8 cellular contexts compared by ENCODE assay signal in the genomic region with DNA sequence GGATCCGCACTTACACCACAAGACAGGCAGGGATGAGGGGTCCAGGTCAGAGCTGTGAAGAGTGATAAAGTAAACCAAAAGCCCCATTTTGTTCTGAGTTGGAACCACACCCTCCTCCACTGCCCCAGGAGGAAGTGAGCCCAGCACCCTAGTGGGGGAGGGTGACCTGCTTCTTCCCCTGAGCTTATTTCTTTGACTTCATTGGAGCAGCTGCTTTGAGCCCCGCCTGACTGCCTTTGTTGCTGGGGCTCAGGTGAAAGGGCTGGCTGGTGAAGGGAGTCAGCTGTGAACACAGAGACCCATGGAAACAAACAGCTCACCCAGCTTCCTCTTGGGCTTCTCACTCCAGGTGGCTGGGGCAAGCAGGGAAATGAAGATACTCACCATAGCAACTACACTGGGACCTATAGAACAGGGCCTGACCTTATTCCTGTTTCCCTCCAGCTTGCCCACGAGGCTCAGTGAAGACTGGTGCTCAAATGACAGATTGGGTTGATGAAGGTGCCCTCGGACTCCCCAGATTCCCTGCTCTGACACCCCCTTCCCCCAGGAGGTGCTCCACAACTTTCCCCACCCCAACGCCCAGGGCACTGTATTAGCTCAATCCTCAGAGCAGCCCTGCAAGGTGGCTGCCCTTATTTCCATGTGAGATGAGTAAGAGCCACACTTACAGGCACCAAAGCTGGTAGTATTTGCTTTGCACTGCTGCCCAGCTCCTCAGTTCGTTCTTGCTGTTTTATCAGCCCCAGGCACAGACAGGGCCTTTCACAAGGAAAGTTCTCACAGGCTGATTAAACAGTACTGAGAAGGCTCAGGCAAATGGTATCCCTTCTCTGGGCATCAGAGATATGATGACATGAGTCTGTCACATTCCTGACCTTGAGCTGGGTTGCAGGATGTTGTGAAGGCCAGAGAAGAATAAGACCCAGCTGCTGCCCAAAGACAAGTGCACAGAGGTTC. TPM values are rescaled to one million over a fixed set of nuclear protein-coding genes. Genes with fewer than 3 reads are reported as not detected.
A peak's percentile ranks its signal among the peaks of the same experiment; 100 is the strongest.
DNase-seq lines count a peak whose midpoint lies in the region; ATAC-seq and TF ChIP-seq lines count a peak whose summit lies in the region.

No MANE protein-coding gene starts in this region.

- peak overlapping the region; percentile 100 for H3K4me3 Mint-ChIP-seq in CD4-positive, alpha-beta T cell
- peak overlapping the region; percentile 100 for H3K4me3 Mint-ChIP-seq in stimulated activated memory B cell treated with anti-CD40 and anti-IgM and Interleukin-4, amounts not matched to agents 10 μg/mL and 1 μg/mL and 100 μg/mL, for 72 hours

- H3K4me1 Mint-ChIP-seq in CD4-positive, alpha-beta T cell (ENCODE audit: low read depth), result peaks cover 85% of the 10 kb centered on the region
- H3K4me1 Mint-ChIP-seq in stimulated activated memory B cell treated with anti-CD40 and anti-IgM and Interleukin-4, amounts not matched to agents 10 μg/mL and 1 μg/mL and 100 μg/mL, for 72 hours, result peaks cover 62% of the 10 kb centered on the region

- peak; percentile 70 to 86 (median 80) for DNase-seq in CD4-positive, alpha-beta T cell
- DNase-seq in SKM-1 treated with dmso at 0.1 percent for 144 hours (lab: John Stamatoyannopoulos, UW; ENCODE audit: unreplicated experiment) (peak; percentile 79), adipocyte (ENCODE audit: low read depth) (no peak), lower lobe of right lung (peak; percentile 77), NCI-H226 (no peak)

- H3K4me1 ChIP-seq in adipocyte (ENCODE audit: control insufficient read depth, insufficient read depth, low read length) (peaks cover 39% of the 10 kb centered on the region), lower lobe of right lung (peaks cover 54% of the 10 kb centered on the region)

- H3K4me3 ChIP-seq in adipocyte (ENCODE audit: low read length), result peak overlapping the region; percentile 83
- H3K4me3 ChIP-seq in lower lobe of right lung, result peak overlapping the region; percentile 78

- intact Hi-C loops in CD4-positive, alpha-beta T cell (cut with DNase I, micrococcal nuclease), result loop anchor here (1.0 to 5.0 kb wide), 4 partner anchors 15 to 192 kb away; partner anchors contain the start of genes C2CD3 (in 1 of the 2) and PPME1 (in 1 of the 2)
- intact Hi-C loops in lower lobe of right lung (cut with DNase I), result no loop called here

- peak overlapping the region; percentile 98 for H3K27ac Mint-ChIP-seq in CD4-positive, alpha-beta T cell
- H3K27ac Mint-ChIP-seq in stimulated activated memory B cell treated with anti-CD40 and anti-IgM and Interleukin-4, amounts not matched to agents 10 μg/mL and 1 μg/mL and 100 μg/mL, for 72 hours, result peak overlapping the region; percentile 93

- no peak for TF ChIP-seq CTCF in CD4-positive, alpha-beta T cell (IDR thresholded peaks at IDR 0.05)
- TF ChIP-seq CTCF in lower lobe of right lung (IDR thresholded peaks at IDR 0.05), result no peak

- peaks cover 45% of the 10 kb centered on the region for H3K36me3 ChIP-seq in adipocyte (ENCODE audit: control insufficient read depth, insufficient read depth, low read length, severe bottlenecking)
- H3K36me3 ChIP-seq in lower lobe of right lung, result peaks cover 45% of the 10 kb centered on the region

- no peaks in the 10 kb centered on the region for H3K27me3 Mint-ChIP-seq in CD4-positive, alpha-beta T cell
- H3K27me3 Mint-ChIP-seq in stimulated activated memory B cell treated with anti-CD40 and anti-IgM and Interleukin-4, amounts not matched to agents 10 μg/mL and 1 μg/mL and 100 μg/mL, for 72 hours, result no peaks in the 10 kb centered on the region

- peaks cover 80% of the 10 kb centered on the region for H3K36me3 Mint-ChIP-seq in CD4-positive, alpha-beta T cell (ENCODE audit: low read depth)
- peaks cover 59% of the 10 kb centered on the region for H3K36me3 Mint-ChIP-seq in stimulated activated memory B cell treated with anti-CD40 and anti-IgM and Interleukin-4, amounts not matched to agents 10 μg/mL and 1 μg/mL and 100 μg/mL, for 72 hours

- ATAC-seq in CD4-positive, alpha-beta T cell (ENCODE audit: poor library complexity), result peak; percentile 66
- ATAC-seq in GM19397 (IDR thresholded peaks at IDR 0.05; ENCODE audit: unreplicated experiment) (peak; percentile 45), HG03565 (IDR thresholded peaks at IDR 0.05; ENCODE audit: unreplicated experiment) (peak; percentile 30), lower lobe of right lung (peak in 1 of 2 donors; percentile 29)
- peak; percentile 83 for ATAC-seq in stimulated activated memory B cell treated with anti-CD40 and anti-IgM and Interleukin-4, amounts not matched to agents 10 μg/mL and 1 μg/mL and 100 μg/mL, for 72 hours

- peak overlapping the region; percentile 96 for H3K27ac ChIP-seq in CD4-positive, alpha-beta T cell (ENCODE audit: low read depth, low read length)
- peak overlapping the region; percentile 93 for H3K27ac ChIP-seq in lower lobe of right lung

- no peaks in the 10 kb centered on the region for H3K27me3 ChIP-seq in CD4-positive, alpha-beta T cell (ENCODE audit: control insufficient read depth, insufficient read depth, low read length)
- no peaks in the 10 kb centered on the region for H3K27me3 ChIP-seq in adipocyte (replicated peaks; ENCODE audit: control insufficient read depth, insufficient read depth, low read length)
- no peaks in the 10 kb centered on the region for H3K27me3 ChIP-seq in lower lobe of right lung (ENCODE audit: low read depth)

- CTCF ChIA-PET in CD4-positive, alpha-beta T cell (lab: Charles Lee), result interaction anchor here (0.9 to 4.2 kb wide), 8 partner anchors 10 to 35 kb away, joined by 3 to 26 read pairs (median 8); partner anchors contain the start of gene UCP3

- peak overlapping the region; percentile 18 for H3K9ac ChIP-seq in adipocyte (ENCODE audit: low read length)

- POLR2A ChIA-PET in CD4-positive, alpha-beta T cell (lab: Charles Lee), result interaction anchor here (0.7 to 18.9 kb wide), 15 partner anchors 11 to 513 kb away, joined by 3 to 366 read pairs (median 5); partner anchors contain the start of genes C2CD3, LIPT2, PPME1 and RAB6A

- no peaks in the 10 kb centered on the region for H3K9me3 Mint-ChIP-seq in CD4-positive, alpha-beta T cell
- no peaks in the 10 kb centered on the region for H3K9me3 Mint-ChIP-seq in stimulated activated memory B cell treated with anti-CD40 and anti-IgM and Interleukin-4, amounts not matched to agents 10 μg/mL and 1 μg/mL and 100 μg/mL, for 72 hours

- no peaks in the 10 kb centered on the region for H3K9me3 ChIP-seq in CD4-positive, alpha-beta T cell (ENCODE audit: control insufficient read depth, low read length)
- H3K9me3 ChIP-seq in adipocyte (ENCODE audit: control insufficient read depth, low read length) (no peaks in the 10 kb centered on the region), lower lobe of right lung (no peaks in the 10 kb centered on the region)

RNA-seq across cellular contexts. Expression of gene UCP2, which starts 2.4 kb away (rescaled TPM):
- 100 to 1,000 TPM; 467 to 468 TPM for total RNA-seq in CD4-positive, alpha-beta T cell
- total RNA-seq in lower lobe of right lung, result 83.5 TPM

RNA-seq across cellular contexts. Expression of gene UCP3, which starts 28.6 kb away (rescaled TPM):
- 1 to 10 TPM; 3.0 to 3.7 TPM for total RNA-seq in CD4-positive, alpha-beta T cell
- 3.1 TPM for total RNA-seq in lower lobe of right lung

RNA-seq across cellular contexts. Expression of gene DNAJB13, which starts 29.5 kb away (rescaled TPM):
- total RNA-seq in CD4-positive, alpha-beta T cell, result not detected
- total RNA-seq in lower lobe of right lung, result 7.5 TPM

Comparison
In these comparisons a context has a peak if more than half of its experiments do, and no peak if none do; other contexts are left out.
1. DNase-seq: peak in CD4-positive, alpha-beta T cell (10 of 10), SKM-1 treated with dmso at 0.1 percent for 144 hours (single experiment) and lower lobe of right lung (single experiment); none in adipocyte (single experiment) and NCI-H226 (single experiment).